In genomic region chr3:133948996-133949395, GRCh38 we compare ENCODE assay signal across 15 cellular contexts.
"Had no signal": no experiment of that assay in that cellular context is flagged by ENCODE, and none has a peak within 500 bp of the region (broad histone marks: within the 10 kb centered on the region; RNA-seq: fewer than 3 reads in every experiment).

No MANE protein-coding gene starts in this region.

- H3K4me1 Mint-ChIP-seq: central memory CD8-positive, alpha-beta T cell; neural crest cell had no signal

- H3K4me3 Mint-ChIP-seq: activated naive CD8-positive, alpha-beta T cell treated with anti-CD3 and anti-CD28 coated beads, Interleukin-2, amount 10 ng/mL, durations not matched to agents 7 days and 5 days; activated T-helper 17 cell treated with anti-CD3 and anti-CD28 coated beads, Interleukin-2, amount 50 U/mL, for 72 hours; central memory CD8-positive, alpha-beta T cell; neural crest cell; stimulated activated effector memory CD8-positive, alpha-beta T cell treated with anti-CD3 and anti-CD28 coated beads, Interleukin-12 subunit alpha, Interleukin-12 subunit beta, amount 100 ng/mL, for 72 hours had no signal

- H3K27ac Mint-ChIP-seq: activated naive CD8-positive, alpha-beta T cell treated with anti-CD3 and anti-CD28 coated beads, Interleukin-2, amount 10 ng/mL, durations not matched to agents 7 days and 5 days; activated T-helper 17 cell treated with anti-CD3 and anti-CD28 coated beads, Interleukin-2, amount 50 U/mL, for 72 hours; stimulated activated effector memory CD8-positive, alpha-beta T cell treated with anti-CD3 and anti-CD28 coated beads, Interleukin-12 subunit alpha, Interleukin-12 subunit beta, amount 100 ng/mL, for 72 hours had no signal

- H3K9me3 ChIP-seq: prostate gland, right lobe of liver had no signal

- H3K36me3 Mint-ChIP-seq: activated naive CD8-positive, alpha-beta T cell treated with anti-CD3 and anti-CD28 coated beads, Interleukin-2, amount 10 ng/mL, durations not matched to agents 7 days and 5 days; stimulated activated effector memory CD8-positive, alpha-beta T cell treated with anti-CD3 and anti-CD28 coated beads, Interleukin-12 subunit alpha, Interleukin-12 subunit beta, amount 100 ng/mL, for 72 hours had no signal

- H3K4me3 ChIP-seq: coronary artery, gastroesophageal sphincter, prostate gland, right lobe of liver had no signal

- ATAC-seq: activated T-helper 17 cell treated with anti-CD3 and anti-CD28 coated beads, Interleukin-2, amount 50 U/mL, for 72 hours; left colon; stimulated activated effector memory CD8-positive, alpha-beta T cell treated with anti-CD3 and anti-CD28 coated beads, Interleukin-12 subunit alpha, Interleukin-12 subunit beta, amount 100 ng/mL, for 72 hours had no signal

- DNase-seq: activated CD4-positive, alpha-beta T cell treated with anti-CD3 and anti-CD28 coated beads, Interleukin-2, amount 50 U/mL, for 4 hours; activated naive CD4-positive, alpha-beta T cell treated with Interleukin-2 at 50 U/mL for 16 hours; activated naive CD8-positive, alpha-beta T cell treated with anti-CD3 and anti-CD28 coated beads, Interleukin-2, amount 10 ng/mL, durations not matched to agents 7 days and 5 days; left colon; right lobe of liver; small intestine; stimulated activated CD4-positive, alpha-beta T cell treated with anti-CD3 and anti-CD28 coated beads, Interleukin-4, amount 100 ng/mL, for 24 hours; T-helper 2 cell had no signal
